In genomic region chr19:38163419-38164290, GRCh38 we compare ENCODE assay signal across 14 cellular contexts.
DNase-seq lines count a peak whose midpoint lies in the region; ATAC-seq and TF ChIP-seq lines count a peak whose summit lies in the region.
"Had no signal": no experiment of that assay in that cellular context is flagged by ENCODE, and none has a peak within 500 bp of the region (broad histone marks: within the 10 kb centered on the region; RNA-seq: fewer than 3 reads in every experiment).

No MANE protein-coding gene starts in this region.

- H3K56ac ChIP-seq in H9 (ENCODE audit: insufficient read length, low read depth, low read length): no peak overlapping the region

- H2BK120ac ChIP-seq in H9 (ENCODE audit: low read depth, low read length, poor library complexity, severe bottlenecking): no peak overlapping the region

- no peak overlapping the region for H3K4me3 ChIP-seq in adrenal gland
- H3K4me3 ChIP-seq: GM12878, GM23248 had no signal

- H3K27ac ChIP-seq in C4-2B (peak overlapping the region; percentile 81), H9 (ENCODE audit: insufficient read length, low read depth, low read length) (no peak overlapping the region), adrenal gland (no peak overlapping the region)
- H3K27ac ChIP-seq: GM23248 had no signal

- no peaks in the 10 kb centered on the region for H3K79me2 ChIP-seq in H9 (ENCODE audit: insufficient read depth, low read length)

- no peaks in the 10 kb centered on the region for H3K27me3 Mint-ChIP-seq in H9 (ENCODE audit: low read depth)
- no peaks in the 10 kb centered on the region for H3K27me3 Mint-ChIP-seq in stimulated activated naive B cell treated with anti-CD40 and anti-IgM and Interleukin-4, amounts not matched to agents 10 μg/mL and 1 μg/mL and 100 μg/mL, for 72 hours
- H3K27me3 Mint-ChIP-seq: B cell; CD4-positive, alpha-beta memory T cell had no signal

- H3K4me3 Mint-ChIP-seq in H9: peak overlapping the region in 1 of 2 experiments; percentile 5; a peak in 1 of 5 replicates
- no peak overlapping the region for H3K4me3 Mint-ChIP-seq in stimulated activated naive B cell treated with anti-CD40 and anti-IgM and Interleukin-4, amounts not matched to agents 10 μg/mL and 1 μg/mL and 100 μg/mL, for 72 hours
- H3K4me3 Mint-ChIP-seq: B cell; CD4-positive, alpha-beta memory T cell had no signal

- intact Hi-C loops in adrenal gland (cut with DNase I): no loop called here

- H3K9ac ChIP-seq in H9 (ENCODE audit: extremely low read depth, insufficient read length, low read length): no peak overlapping the region
- H3K9ac ChIP-seq: GM23248 had no signal

- peaks cover 0 to 7% of the 10 kb centered on the region in 2 donors for H3K36me3 ChIP-seq in adrenal gland (replicated peaks in 1 of 2)

- H4K5ac ChIP-seq in H9 (ENCODE audit: insufficient read length, low read depth, low read length): no peak overlapping the region

- no peak for TF ChIP-seq CTCF in C4-2B (conservative IDR thresholded peaks at IDR 0.05)
- no peak for TF ChIP-seq CTCF in H9 (conservative IDR thresholded peaks at IDR 0.05)
- TF ChIP-seq CTCF in adrenal gland (IDR thresholded peaks at IDR 0.05): no peak

- H3K9me3 ChIP-seq in H9 (ENCODE audit: control insufficient read depth, low read depth, low read length): peaks cover 12% of the 10 kb centered on the region
- no peaks in the 10 kb centered on the region for H3K9me3 ChIP-seq in adrenal gland (replicated peaks in 1 of 3)

- H2BK15ac ChIP-seq in H9 (ENCODE audit: low read depth, low read length): no peak overlapping the region

- peaks cover 5% of the 10 kb centered on the region in 2 experiments for H3K4me1 Mint-ChIP-seq in H9
- peaks cover 0 to 1% of the 10 kb centered on the region in 2 donors for H3K4me1 Mint-ChIP-seq in stimulated activated naive B cell treated with anti-CD40 and anti-IgM and Interleukin-4, amounts not matched to agents 10 μg/mL and 1 μg/mL and 100 μg/mL, for 72 hours
- H3K4me1 Mint-ChIP-seq: B cell; CD4-positive, alpha-beta memory T cell had no signal

- no peak overlapping the region for H3T11ph ChIP-seq in H9 (ENCODE audit: low read length)

- H3K36me3 Mint-ChIP-seq in H9 (ENCODE audit: insufficient read depth in 1 of 3, low read depth in 3 of 3): peaks cover 38 to 64% (median 49%) of the 10 kb centered on the region in 3 experiments
- H3K36me3 Mint-ChIP-seq in stimulated activated naive B cell treated with anti-CD40 and anti-IgM and Interleukin-4, amounts not matched to agents 10 μg/mL and 1 μg/mL and 100 μg/mL, for 72 hours: peaks cover 65 to 76% of the 10 kb centered on the region in 2 donors

- no peaks in the 10 kb centered on the region for H3K23me2 ChIP-seq in H9 (ENCODE audit: insufficient read length, low read depth, low read length, poor library complexity, severe bottlenecking)

- H2BK20ac ChIP-seq in H9 (ENCODE audit: low read depth, low read length, poor library complexity, severe bottlenecking): no peak overlapping the region

- TF ChIP-seq POLR2A in adrenal gland (IDR thresholded peaks at IDR 0.05): no peak

- H4K8ac ChIP-seq in H9 (replicated peaks; ENCODE audit: insufficient read length, low read depth, low read length): no peak overlapping the region

- H3K27ac Mint-ChIP-seq in H9: peak overlapping the region; percentile 49 to 67 (median 66); a peak in 3 of 7 replicates
- H3K27ac Mint-ChIP-seq in stimulated activated naive B cell treated with anti-CD40 and anti-IgM and Interleukin-4, amounts not matched to agents 10 μg/mL and 1 μg/mL and 100 μg/mL, for 72 hours: peak overlapping the region; percentile 70
- H3K27ac Mint-ChIP-seq: B cell; CD4-positive, alpha-beta memory T cell had no signal

- DNase-seq in H9 (no peak), adrenal gland (peak in 5 of 7 donors; percentile 35 to 64 (median 59)), NCI-H2107 (lab: John Stamatoyannopoulos, UW) (no peak), T-helper 1 cell (no peak)
- no peak for DNase-seq in stimulated activated naive B cell treated with anti-CD40 and anti-IgM and Interleukin-4, amounts not matched to agents 10 μg/mL and 1 μg/mL and 100 μg/mL, for 72 hours
- no peak for DNase-seq in central memory CD4-positive, alpha-beta T cell
- DNase-seq: C1 segment of cervical spinal cord; CD4-positive, alpha-beta memory T cell; DMS79; GM23248 had no signal

- H4K20me1 ChIP-seq in H9 (ENCODE audit: control insufficient read depth, insufficient read depth, insufficient read length): no peaks in the 10 kb centered on the region

- H2BK5ac ChIP-seq in H9 (ENCODE audit: insufficient read length, low read length): no peak overlapping the region

- no CpG with 5 or more reads among the region's 23 CpGs for WGBS in H9 (ENCODE audit: extremely low coverage, insufficient read length, low lambda C conversion rate)
- WGBS in adrenal gland, 4 donors: 78 to 90% (median 86%) methylated on average over 21 to 23 of the region's 23 CpGs

- H3K4me2 ChIP-seq in H9 (ENCODE audit: insufficient read depth, insufficient read length, low read length): no peak overlapping the region

- H3K9me3 Mint-ChIP-seq in H9: peaks cover 8 to 18% of the 10 kb centered on the region in 2 experiments
- peaks cover 0 to 3% of the 10 kb centered on the region in 2 donors for H3K9me3 Mint-ChIP-seq in stimulated activated naive B cell treated with anti-CD40 and anti-IgM and Interleukin-4, amounts not matched to agents 10 μg/mL and 1 μg/mL and 100 μg/mL, for 72 hours

- H3K23ac ChIP-seq in H9 (ENCODE audit: insufficient read length, low read depth, low read length): no peak overlapping the region

- H3K27me3 ChIP-seq in H9 (ENCODE audit: insufficient read depth, low read length) (no peaks in the 10 kb centered on the region), adrenal gland (no peaks in the 10 kb centered on the region)

- H3K18ac ChIP-seq in H9 (ENCODE audit: insufficient read length, low read depth, low read length): no peak overlapping the region

- H3K14ac ChIP-seq in H9 (ENCODE audit: insufficient read depth, low read length): no peak overlapping the region

- H3K4me1 ChIP-seq in H9 (ENCODE audit: insufficient read depth, low read length) (peaks cover under 1% of the 10 kb centered on the region; the same call in 1 of the 2 replicates), adrenal gland (replicated peaks in 1 of 2) (no peaks in the 10 kb centered on the region)

- H2AK5ac ChIP-seq in H9 (ENCODE audit: insufficient read length, low read length): no peak overlapping the region

- H2BK12ac ChIP-seq in H9 (ENCODE audit: insufficient read length, low read depth, low read length): no peak overlapping the region

- no peak overlapping the region for H2AFZ ChIP-seq in H9 (ENCODE audit: low read length)
- H2AFZ ChIP-seq: GM23248 had no signal

- no peak overlapping the region for H3K4ac ChIP-seq in H9 (ENCODE audit: low read depth, low read length)

- no peaks in the 10 kb centered on the region for H3K79me1 ChIP-seq in H9 (ENCODE audit: insufficient read depth, low read depth, low read length, poor library complexity, severe bottlenecking)

- no peak for ATAC-seq in stimulated activated naive B cell treated with anti-CD40 and anti-IgM and Interleukin-4, amounts not matched to agents 10 μg/mL and 1 μg/mL and 100 μg/mL, for 72 hours (replicated peaks)
- ATAC-seq: GM12878, HepG2 had no signal

- no peak overlapping the region for H4K91ac ChIP-seq in H9 (ENCODE audit: insufficient read length, low read depth, low read length)

Comparison
In these comparisons a context has a peak if more than half of its experiments do, and no peak if none do; other contexts are left out.
1. DNase-seq: peak in adrenal gland (5 of 7); none in H9 (single experiment), stimulated activated naive B cell treated with anti-CD40 and anti-IgM and Interleukin-4, amounts not matched to agents 10 μg/mL and 1 μg/mL and 100 μg/mL, for 72 hours (single experiment), NCI-H2107 (single experiment), central memory CD4-positive, alpha-beta T cell (single experiment) and T-helper 1 cell (0 of 5).